10 cellular contexts compared by ENCODE assay signal in the genomic region with DNA sequence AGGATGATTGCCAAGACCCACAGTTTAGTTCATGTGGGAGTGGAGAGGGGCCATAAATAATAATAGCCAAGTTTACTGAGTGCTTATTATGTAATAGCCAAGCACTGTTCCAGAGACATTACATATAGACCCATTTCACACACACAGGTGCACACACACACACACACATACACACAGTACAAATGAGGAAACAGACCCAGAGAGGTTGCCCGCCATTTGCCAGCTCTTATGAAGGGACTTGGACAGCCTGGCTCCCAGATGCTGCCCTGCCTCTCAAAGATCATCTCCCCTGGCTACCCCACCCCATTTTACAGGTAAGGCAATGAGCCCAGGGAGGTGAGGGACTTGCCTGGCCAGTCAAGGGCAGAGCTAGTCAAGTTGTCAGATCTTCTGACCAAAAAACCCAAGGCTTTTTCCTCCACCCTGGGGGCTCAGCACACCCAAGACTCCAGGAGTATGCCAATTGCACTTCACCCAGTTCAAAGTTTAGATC.
"Had no signal": no experiment of that assay in that cellular context is flagged by ENCODE, and none has a peak within 500 bp of the region (broad histone marks: within the 10 kb centered on the region; RNA-seq: fewer than 3 reads in every experiment).

No MANE protein-coding gene starts in this region.

- H3K27me3 ChIP-seq: gastrocnemius medialis, tibial artery had no signal

- H3K27ac ChIP-seq: gastrocnemius medialis, tibial artery had no signal

- DNase-seq: activated CD4-positive, alpha-beta memory T cell treated with anti-CD3 and anti-CD28 coated beads for 36 hours; activated CD4-positive, alpha-beta T cell treated with anti-CD3 and anti-CD28 coated beads for 1 hour; activated effector memory CD4-positive, alpha-beta T cell treated with anti-CD3 and anti-CD28 coated beads, Interleukin-2, amount 50 U/mL, for 16 hours; activated T-cell treated with anti-CD3 and anti-CD28 coated beads, Interleukin-2, amount 50 U/mL, for 4 hours; gastrocnemius medialis; T1000; tibial artery had no signal

- H3K4me3 ChIP-seq: gastrocnemius medialis, skin epidermis, tibial artery had no signal

- H3K27ac Mint-ChIP-seq: activated CD4-positive, alpha-beta memory T cell treated with anti-CD3 and anti-CD28 coated beads for 36 hours; activated naive CD8-positive, alpha-beta T cell; mesothelial cell of epicardium had no signal

- H3K9me3 ChIP-seq: gastrocnemius medialis, tibial artery had no signal

- H3K36me3 Mint-ChIP-seq: activated CD4-positive, alpha-beta memory T cell treated with anti-CD3 and anti-CD28 coated beads for 36 hours; activated naive CD8-positive, alpha-beta T cell; mesothelial cell of epicardium had no signal

- H3K36me3 ChIP-seq: gastrocnemius medialis, tibial artery had no signal

- H3K9me3 Mint-ChIP-seq: activated CD4-positive, alpha-beta memory T cell treated with anti-CD3 and anti-CD28 coated beads for 36 hours; activated T-cell treated with anti-CD3 and anti-CD28 coated beads, Interleukin-2, amount 50 U/mL, for 4 hours; mesothelial cell of epicardium had no signal

- ATAC-seq: activated T-cell treated with anti-CD3 and anti-CD28 coated beads, Interleukin-2, amount 50 U/mL, for 4 hours; gastrocnemius medialis had no signal

- H3K27me3 Mint-ChIP-seq: activated naive CD8-positive, alpha-beta T cell had no signal

- H3K4me3 Mint-ChIP-seq: activated CD4-positive, alpha-beta memory T cell treated with anti-CD3 and anti-CD28 coated beads for 36 hours; activated naive CD8-positive, alpha-beta T cell; activated T-cell treated with anti-CD3 and anti-CD28 coated beads, Interleukin-2, amount 50 U/mL, for 4 hours; mesothelial cell of epicardium had no signal
